Comparison of ENCODE assay signal across 9 cellular contexts in genomic region chr5:132011561-132012384, GRCh38. TPM values are rescaled to one million over a fixed set of nuclear protein-coding genes. Genes with fewer than 3 reads are reported as not detected.
DNase-seq lines count a peak whose midpoint lies in the region; ATAC-seq, FAIRE-seq and TF ChIP-seq lines count a peak whose summit lies in the region.
"Had no signal": no experiment of that assay in that cellular context is flagged by ENCODE, and none has a peak within 500 bp of the region (broad histone marks: within the 10 kb centered on the region; RNA-seq: fewer than 3 reads in every experiment).

ACSL6 (minus strand) TSS chr5:132011658; CDS start chr5:132011553, 105 bp downstream.

- H3K4me1 Mint-ChIP-seq in astrocyte (ENCODE audit: low read depth, unreplicated experiment), result no peaks in the 10 kb centered on the region

- H2AFZ ChIP-seq in DND-41 (ENCODE audit: low read depth, low read length), result no peak within 1 kb of the TSS
- H2AFZ ChIP-seq in astrocyte (ENCODE audit: low read depth, low read length), result peak within 1 kb of the TSS; percentile 55

- H3K27me3 ChIP-seq in DND-41 (ENCODE audit: insufficient read depth, low read length, poor library complexity), result peaks cover 6% of the 10 kb centered on the region
- H3K27me3 ChIP-seq in astrocyte (ENCODE audit: insufficient read depth, low read length), result peaks cover 29% of the 10 kb centered on the region

- H3K27ac Mint-ChIP-seq in astrocyte (ENCODE audit: unreplicated experiment), result no peak within 1 kb of the TSS

- H3K9me3 Mint-ChIP-seq in astrocyte (ENCODE audit: unreplicated experiment), result peaks cover 5% of the 10 kb centered on the region

- peak within 1 kb of the TSS; percentile 77 for H3K4me3 Mint-ChIP-seq in astrocyte (ENCODE audit: unreplicated experiment)

- ATAC-seq in DND-41 (ENCODE audit: insufficient read depth, low read depth), result no peak
- peak; percentile 57 for ATAC-seq in SK-N-SH treated with all-trans-retinoic acid at 6 μM for 48 hours

- H3K79me2 ChIP-seq in DND-41 (ENCODE audit: insufficient read depth, low read length), result no peaks in the 10 kb centered on the region
- no peaks in the 10 kb centered on the region for H3K79me2 ChIP-seq in astrocyte (ENCODE audit: insufficient read depth, low read length)

- H3K4me1 ChIP-seq in DND-41 (ENCODE audit: insufficient read depth, low read length) (no peaks in the 10 kb centered on the region), astrocyte (ENCODE audit: insufficient read depth, low read length) (no peaks in the 10 kb centered on the region)

- no peaks in the 10 kb centered on the region; the same call in none of the 2 replicates for H4K20me1 ChIP-seq in DND-41 (ENCODE audit: insufficient read depth, low read length)
- no peaks in the 10 kb centered on the region for H4K20me1 ChIP-seq in astrocyte (ENCODE audit: insufficient read depth, low read length)

- H3K36me3 Mint-ChIP-seq in astrocyte (ENCODE audit: low read depth, unreplicated experiment), result peaks cover under 1% of the 10 kb centered on the region

- no peak within 1 kb of the TSS for H3K9ac ChIP-seq in DND-41 (ENCODE audit: low read depth, low read length)
- H3K9ac ChIP-seq in astrocyte (ENCODE audit: low read length), result no peak within 1 kb of the TSS

- H3K36me3 ChIP-seq in DND-41 (ENCODE audit: insufficient read depth, low read length), result no peaks in the 10 kb centered on the region
- H3K36me3 ChIP-seq in astrocyte (ENCODE audit: insufficient read depth, low read length), result no peaks in the 10 kb centered on the region

- FAIRE-seq in astrocyte (lab: Jason Lieb, UNC), result no peak

- H3K4me3 ChIP-seq in DND-41 (ENCODE audit: low read depth in 1 of 2, low read length in 2 of 2) (no peak within 1 kb of the TSS), astrocyte (ENCODE audit: insufficient read depth, low read depth, low read length) (peak within 1 kb of the TSS; percentile 38), retinal pigment epithelial cell (ENCODE audit: low read length) (peak within 1 kb of the TSS; percentile 44)

- TF ChIP-seq CTCF in DND-41 (IDR thresholded peaks at IDR 0.05; ENCODE audit: borderline replicate concordance, extremely low read depth, low read length, poor library complexity, severe bottlenecking) (no peak), astrocyte (IDR thresholded peaks at IDR 0.05; ENCODE audit: insufficient read depth, low read depth, low read length) (no peak), retinal pigment epithelial cell (conservative IDR thresholded peaks at IDR 0.05; ENCODE audit: low read depth, low read length) (no peak)

- peak; percentile 1 for DNase-seq in DND-41
- DNase-seq in astrocyte (ENCODE audit: low read depth), result no peak
- peak; percentile 28 for DNase-seq in hepatic stellate cell (ENCODE audit: low spot score)
- no peak for DNase-seq in retinal pigment epithelial cell (ENCODE audit: low read depth)
- no peak for DNase-seq in pons (ENCODE audit: low spot score)
- DNase-seq in DMS114 treated with DMSO at 0.1 percent for 48 hours (lab: John Stamatoyannopoulos, UW; ENCODE audit: unreplicated experiment), result no peak
- DNase-seq in NCI-H1694 (lab: John Stamatoyannopoulos, UW), result no peak

- no peak within 1 kb of the TSS for H3K4me2 ChIP-seq in DND-41 (ENCODE audit: insufficient read depth, low read length)
- H3K4me2 ChIP-seq in astrocyte (ENCODE audit: low read length), result peak within 1 kb of the TSS; percentile 81

- H3K27ac ChIP-seq in DND-41 (ENCODE audit: low read length), result no peak within 1 kb of the TSS
- no peak within 1 kb of the TSS for H3K27ac ChIP-seq in astrocyte (ENCODE audit: low read depth, low read length)

- H3K9me3 ChIP-seq in DND-41 (ENCODE audit: insufficient read depth, low read length, severe bottlenecking), result no peaks in the 10 kb centered on the region
- no peaks in the 10 kb centered on the region for H3K9me3 ChIP-seq in astrocyte (ENCODE audit: insufficient read depth, low read depth, low read length)

- H3K27me3 Mint-ChIP-seq in astrocyte (ENCODE audit: low read depth, unreplicated experiment), result peaks cover 66% of the 10 kb centered on the region

TF ChIP-seq in SK-N-SH treated with all-trans-retinoic acid at 6 μM for 48 hours, 23 proteins besides CTCF, POLR2A, EP300 and RAD21:
- no peak for TF ChIP-seq TOX (CRISPR knock-in tag; IDR thresholded peaks at IDR 0.05; ENCODE audit: borderline replicate concordance)
- TF ChIP-seq POU6F1 (CRISPR knock-in tag; IDR thresholded peaks at IDR 0.05; ENCODE audit: borderline replicate concordance, low read depth), result no peak
- TF ChIP-seq TSHZ2 (CRISPR knock-in tag; IDR thresholded peaks at IDR 0.05), result no peak
- TF ChIP-seq ZFP30 (CRISPR knock-in tag; IDR thresholded peaks at IDR 0.05), result no peak
- no peak for TF ChIP-seq SNAI2 (CRISPR knock-in tag; IDR thresholded peaks at IDR 0.05)
- TF ChIP-seq PPARA (CRISPR knock-in tag; IDR thresholded peaks at IDR 0.05; ENCODE audit: borderline replicate concordance), result no peak
TF ChIP-seq in SK-N-SH treated with all-trans-retinoic acid at 6 μM for 48 hours: peak in this region for 0.

RNA-seq across cellular contexts. Expression of gene ACSL6, which starts in this region (rescaled TPM):
- 0.07 TPM in 1 of 2 replicates, not detected in the other for total RNA-seq in astrocyte
- total RNA-seq: LHCN-M2 had no signal

Comparison
In these comparisons a context has a peak if more than half of its experiments do, and no peak if none do; other contexts are left out.
1. DNase-seq: peak in DND-41 (single experiment) and hepatic stellate cell (single experiment); none in astrocyte (single experiment), retinal pigment epithelial cell (single experiment), pons (single experiment), DMS114 treated with DMSO at 0.1 percent for 48 hours (single experiment) and NCI-H1694 (single experiment).
2. H3K4me3 ChIP-seq: peak in astrocyte (single experiment) and retinal pigment epithelial cell (single experiment); none in DND-41 (0 of 2).